In the genomic region with DNA sequence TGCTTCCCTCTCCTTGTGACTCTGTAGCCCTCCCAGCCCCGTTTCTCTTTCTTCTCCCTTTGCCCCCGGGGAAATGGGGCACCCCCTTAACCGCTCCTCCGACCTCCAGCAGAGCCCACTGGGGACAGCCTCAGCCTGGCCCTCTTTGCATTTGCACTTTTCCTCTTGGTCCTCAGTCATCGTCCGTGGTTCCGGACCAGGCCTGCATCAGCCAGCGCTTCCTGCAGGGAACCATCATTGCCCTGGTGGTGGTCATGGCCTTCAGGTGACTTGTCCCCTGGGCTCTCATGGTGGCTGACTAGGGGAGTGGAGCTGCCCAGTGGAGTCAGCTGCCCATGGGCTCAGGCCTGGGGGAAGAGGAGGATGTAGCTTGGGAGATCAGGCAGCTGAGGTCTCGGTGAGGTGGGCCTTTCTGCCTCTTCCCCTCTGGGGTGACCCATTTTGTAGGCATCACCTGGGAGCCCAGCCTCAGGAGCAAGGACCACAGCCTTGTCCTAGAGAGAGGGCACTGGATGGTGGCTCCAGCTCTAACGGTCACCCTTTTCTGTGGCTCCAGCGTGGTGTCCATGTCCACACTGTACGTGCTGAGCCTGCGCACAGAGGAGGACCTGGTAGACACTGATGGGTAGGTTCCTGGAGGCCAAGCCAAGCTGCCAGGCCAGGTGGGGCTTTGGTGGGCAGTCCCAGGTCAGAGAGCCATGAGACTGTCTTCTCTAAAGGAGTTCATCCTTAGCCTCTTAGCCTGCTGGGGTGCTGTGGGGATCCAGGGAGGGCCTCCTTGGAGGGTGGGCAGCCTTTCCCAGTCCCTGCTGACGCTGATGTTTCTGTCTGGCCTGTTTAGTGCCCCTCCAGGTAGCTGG, we compare ENCODE assay signal across 1 cellular context.
TF ChIP-seq lines count a peak whose summit lies in the region.

No MANE protein-coding gene starts in this region.

TF ChIP-seq in H1, 55 proteins besides CTCF, POLR2A, EP300 and RAD21:
- no peak for TF ChIP-seq NRF1 (IDR thresholded peaks at IDR 0.05; ENCODE audit: low read depth, low read length)
- no peak for TF ChIP-seq EGR1 (IDR thresholded peaks at IDR 0.05; ENCODE audit: borderline replicate concordance, low read depth, low read length)
- TF ChIP-seq JUN (IDR thresholded peaks at IDR 0.05; ENCODE audit: low read depth, low read length), result no peak
- TF ChIP-seq KDM5A (IDR thresholded peaks at IDR 0.05; ENCODE audit: low read length), result no peak
- TF ChIP-seq GTF2F1 (IDR thresholded peaks at IDR 0.05; ENCODE audit: borderline replicate concordance, low read depth, low read length), result no peak
- no peak for TF ChIP-seq PHF8 (conservative IDR thresholded peaks at IDR 0.05; ENCODE audit: low read depth, low read length)
- no peak for TF ChIP-seq NANOG (IDR thresholded peaks at IDR 0.05; ENCODE audit: insufficient read depth, low read depth, low read length, poor library complexity, severe bottlenecking)
- no peak for TF ChIP-seq ZNF274 (IDR thresholded peaks at IDR 0.05; ENCODE audit: borderline replicate concordance, extremely low read depth, low read length)
- TF ChIP-seq BACH1 (IDR thresholded peaks at IDR 0.05; ENCODE audit: low read length), result no peak
- TF ChIP-seq RBBP5 (IDR thresholded peaks at IDR 0.05; ENCODE audit: borderline replicate concordance, low read depth, low read length), result no peak
- no peak for TF ChIP-seq CREB1 (IDR thresholded peaks at IDR 0.05)
- TF ChIP-seq CBX8 (IDR thresholded peaks at IDR 0.05; ENCODE audit: borderline replicate concordance, low read depth, low read length), result no peak
- no peak for TF ChIP-seq BRCA1 (IDR thresholded peaks at IDR 0.05; ENCODE audit: low read depth, low read length)
- no peak for TF ChIP-seq HDAC6 (IDR thresholded peaks at IDR 0.05; ENCODE audit: low read depth, low read length)
- no peak for TF ChIP-seq ASH2L (IDR thresholded peaks at IDR 0.05; ENCODE audit: low read length)
- TF ChIP-seq ATF2 (IDR thresholded peaks at IDR 0.05; ENCODE audit: low read length), result no peak
- no peak for TF ChIP-seq SRF (IDR thresholded peaks at IDR 0.05; ENCODE audit: low read depth, low read length)
